In the genomic region with DNA sequence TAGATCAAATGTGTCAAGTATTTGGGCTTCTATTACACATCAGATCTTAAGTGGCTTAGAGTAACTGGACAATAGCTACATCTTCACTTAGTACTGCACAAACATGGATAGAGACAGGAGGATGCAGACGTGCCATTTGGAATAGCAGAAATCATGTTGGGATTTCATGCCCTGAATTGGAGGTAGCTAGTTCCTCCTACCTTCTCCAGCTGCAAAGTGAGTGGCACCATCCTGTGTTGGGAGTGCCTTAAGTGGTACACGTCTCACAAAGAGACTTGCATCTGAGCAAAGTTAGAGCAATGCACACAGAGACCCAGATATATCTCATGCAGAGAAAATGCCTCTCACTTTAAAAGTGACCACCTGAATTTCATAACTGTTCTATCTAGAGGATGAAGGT, we compare ENCODE assay signal across 23 cellular contexts.
"Had no signal": no experiment of that assay in that cellular context is flagged by ENCODE, and none has a peak within 500 bp of the region (broad histone marks: within the 10 kb centered on the region; RNA-seq: fewer than 3 reads in every experiment).

No MANE protein-coding gene starts in this region.

- FAIRE-seq: astrocyte, RCC 7860 had no signal

- H3K4me3 ChIP-seq: cardiac muscle cell had no signal

- DNase-seq: activated B cell treated with CpG ODN at 0.5 μM for 24 hours; activated CD4-positive, alpha-beta T cell treated with anti-CD3 and anti-CD28 coated beads for 1 hour; activated CD4-positive, alpha-beta T cell treated with anti-CD3 and anti-CD28 coated beads, Interleukin-2, amount 10 ng/mL, durations not matched to agents 24 days and 14 days; activated CD4-positive, alpha-beta T cell treated with anti-CD3 and anti-CD28 coated beads, Interleukin-2, amount 50 U/mL, for 48 hours; activated CD8-positive, alpha-beta memory T cell treated with anti-CD3 and anti-CD28 coated beads, Interleukin-2, amount 10 ng/mL, durations not matched to agents 7 days and 5 days; activated gamma-delta T cell; activated naive CD4-positive, alpha-beta T cell treated with anti-CD3 and anti-CD28 coated beads for 36 hours; activated T-cell treated with anti-CD3 and anti-CD28 coated beads, Interleukin-2, amount 50 U/mL, for 4 hours; amygdala; KG1; MV-4-11; NCI-H1092 treated with DMSO at 0.1 percent for 48 hours; NCI-H1417 treated with DMSO at 0.1 percent for 48 hours; NCI-H2029; NCI-H2171; NCI-H226; NCI-H69; PC-3; T-helper 17 cell; T-helper 9 cell had no signal

- ATAC-seq: activated CD8-positive, alpha-beta memory T cell treated with anti-CD3 and anti-CD28 coated beads, Interleukin-2, amount 10 ng/mL, durations not matched to agents 7 days and 5 days; activated T-cell treated with anti-CD3 and anti-CD28 coated beads, Interleukin-2, amount 50 U/mL, for 4 hours; PC-3; T-helper 17 cell had no signal

- H3K27me3 ChIP-seq: cardiac muscle cell had no signal

- H3K36me3 ChIP-seq: cardiac muscle cell had no signal

- H3K27ac ChIP-seq: cardiac muscle cell had no signal
